ENCODE assay signal across 8 cellular contexts in genomic region chr9:71909887-71910601, GRCh38. TPM values are rescaled to one million over a fixed set of nuclear protein-coding genes. Genes with fewer than 3 reads are reported as not detected.
DNase-seq lines count a peak whose midpoint lies in the region; ATAC-seq and TF ChIP-seq lines count a peak whose summit lies in the region.

No MANE protein-coding gene starts in this region.

- H2AFZ ChIP-seq in GM23338 = no peak overlapping the region

- no peak overlapping the region for H2AK5ac ChIP-seq in mesendoderm (ENCODE audit: low read length)

- H2BK120ac ChIP-seq in mesendoderm (ENCODE audit: low read depth, low read length) = no peak overlapping the region

- peaks cover 39% of the 10 kb centered on the region for H3K36me3 ChIP-seq in DOHH2 (ENCODE audit: control insufficient read depth, low read length)
- H3K36me3 ChIP-seq in GM23338 (ENCODE audit: insufficient read depth) = peaks cover 5% of the 10 kb centered on the region; the same call in 1 of the 2 replicates
- H3K36me3 ChIP-seq in mesendoderm (ENCODE audit: control insufficient read depth, insufficient read depth, low read length) = no peaks in the 10 kb centered on the region

- H3K27ac Mint-ChIP-seq in GM23338 = peak overlapping the region; percentile 98
- peak overlapping the region; percentile 89 for H3K27ac Mint-ChIP-seq in stimulated activated memory B cell treated with anti-CD40 and anti-IgM and Interleukin-4, amounts not matched to agents 10 μg/mL and 1 μg/mL and 100 μg/mL, for 72 hours

- H3F3A ChIP-seq in DOHH2 (ENCODE audit: control insufficient read depth, insufficient read depth) (peaks cover 8% of the 10 kb centered on the region), GM23338 (replicated peaks; ENCODE audit: low read depth) (peaks cover 7% of the 10 kb centered on the region)

- peak overlapping the region; percentile 100 for H3K4me3 Mint-ChIP-seq in GM23338
- peak overlapping the region; percentile 100 for H3K4me3 Mint-ChIP-seq in stimulated activated memory B cell treated with anti-CD40 and anti-IgM and Interleukin-4, amounts not matched to agents 10 μg/mL and 1 μg/mL and 100 μg/mL, for 72 hours

- H3K27me3 ChIP-seq in DOHH2 (ENCODE audit: control insufficient read depth, low read length) (no peaks in the 10 kb centered on the region), GM23338 (ENCODE audit: insufficient read depth) (no peaks in the 10 kb centered on the region), mesendoderm (ENCODE audit: insufficient read depth, low read length, poor library complexity) (no peaks in the 10 kb centered on the region)

- no CpG with 5 or more reads among the region's 41 CpGs for WGBS in mesendoderm (ENCODE audit: extremely low coverage, insufficient coverage, low lambda C conversion rate)

- H3K23ac ChIP-seq in mesendoderm (ENCODE audit: low read length) = no peak overlapping the region

- TF ChIP-seq CTCF in DOHH2 (IDR thresholded peaks at IDR 0.05; ENCODE audit: low read depth, low read length, poor library complexity, severe bottlenecking) (peak; percentile 45), GM23338 (conservative IDR thresholded peaks at IDR 0.05; ENCODE audit: low read depth in 2 of 2) (no peak; a peak in 1 of 4 replicates), epithelial cell of esophagus (IDR thresholded peaks at IDR 0.05; ENCODE audit: insufficient read depth, low read depth, low read length, missing control alignments) (no peak)

- peaks cover 21% of the 10 kb centered on the region for H3K36me3 Mint-ChIP-seq in GM23338 (ENCODE audit: low read depth)
- peaks cover 6% of the 10 kb centered on the region for H3K36me3 Mint-ChIP-seq in stimulated activated memory B cell treated with anti-CD40 and anti-IgM and Interleukin-4, amounts not matched to agents 10 μg/mL and 1 μg/mL and 100 μg/mL, for 72 hours

- DNase-seq in GM23338 (ENCODE audit: low spot score) = peak; percentile 76
- DNase-seq in NCI-H187 (lab: John Stamatoyannopoulos, UW) = peak; percentile 6 to 24
- peak; percentile 8 to 28 (median 10) for DNase-seq in activated CD8-positive, alpha-beta memory T cell treated with anti-CD3 and anti-CD28 coated beads for 48 hours (ENCODE audit: low read depth in 2 of 3, low spot score in 2 of 3)
- peak; percentile 28 for DNase-seq in epithelial cell of esophagus (ENCODE audit: low read depth)
- DNase-seq in mesendoderm = peak; percentile 77
- no peak for DNase-seq in mesenteric fat pad (ENCODE audit: low spot score)

- H2BK5ac ChIP-seq in mesendoderm (ENCODE audit: low read length) = peak overlapping the region; percentile 87

- no peak overlapping the region for H4K8ac ChIP-seq in mesendoderm (ENCODE audit: low read depth, low read length)

- peak overlapping the region; percentile 93 for H3K56ac ChIP-seq in mesendoderm (ENCODE audit: low read length)

- peak overlapping the region; percentile 84 for H3K4me3 ChIP-seq in DOHH2 (ENCODE audit: low read length)
- H3K4me3 ChIP-seq in GM23338 = peak overlapping the region; percentile 89
- peak overlapping the region; percentile 95 for H3K4me3 ChIP-seq in epithelial cell of esophagus (ENCODE audit: low read length)
- H3K4me3 ChIP-seq in mesendoderm (ENCODE audit: low read length) = peak overlapping the region; percentile 74

- no peak overlapping the region for H4K5ac ChIP-seq in mesendoderm (ENCODE audit: low read length)

- H3K4me1 Mint-ChIP-seq in GM23338 = peaks cover 49% of the 10 kb centered on the region
- peaks cover 37% of the 10 kb centered on the region for H3K4me1 Mint-ChIP-seq in stimulated activated memory B cell treated with anti-CD40 and anti-IgM and Interleukin-4, amounts not matched to agents 10 μg/mL and 1 μg/mL and 100 μg/mL, for 72 hours

- H3K4me2 ChIP-seq in DOHH2 (ENCODE audit: low read length) (peak overlapping the region; percentile 84), GM23338 (peak overlapping the region; percentile 79), mesendoderm (ENCODE audit: low read length) (peak overlapping the region; percentile 23)

- peak overlapping the region; percentile 81 for H3K18ac ChIP-seq in mesendoderm (ENCODE audit: low read length)

- peak overlapping the region; percentile 84 for H3K9ac ChIP-seq in mesendoderm (ENCODE audit: low read length)

- H3K4ac ChIP-seq in mesendoderm (ENCODE audit: low read depth, low read length) = peak overlapping the region; percentile 39

- no peaks in the 10 kb centered on the region for H3K9me3 ChIP-seq in DOHH2 (ENCODE audit: control insufficient read depth, insufficient read depth, low read length)

- peak; percentile 47 for ATAC-seq in GM23338
- no peak for ATAC-seq in stimulated activated memory B cell treated with anti-CD40 and anti-IgM and Interleukin-4, amounts not matched to agents 10 μg/mL and 1 μg/mL and 100 μg/mL, for 72 hours

- H3K79me1 ChIP-seq in mesendoderm (ENCODE audit: low read length) = peaks cover 3% of the 10 kb centered on the region

- peaks cover 14% of the 10 kb centered on the region for H3K27me3 Mint-ChIP-seq in GM23338 (ENCODE audit: insufficient read depth, low read depth, poor library complexity)
- H3K27me3 Mint-ChIP-seq in stimulated activated memory B cell treated with anti-CD40 and anti-IgM and Interleukin-4, amounts not matched to agents 10 μg/mL and 1 μg/mL and 100 μg/mL, for 72 hours = no peaks in the 10 kb centered on the region

- H3K79me2 ChIP-seq in DOHH2 (ENCODE audit: control insufficient read depth, low read length) (peaks cover 96% of the 10 kb centered on the region), GM23338 (replicated peaks; ENCODE audit: insufficient read depth) (peaks cover 94% of the 10 kb centered on the region), mesendoderm (ENCODE audit: control insufficient read depth, insufficient read depth, low read length) (peaks cover 80% of the 10 kb centered on the region)

- H3K9me2 ChIP-seq in DOHH2 (replicated peaks; ENCODE audit: control insufficient read depth, low read length) (no peaks in the 10 kb centered on the region), GM23338 (ENCODE audit: insufficient read depth) (no peaks in the 10 kb centered on the region)

- no peak overlapping the region for H2BK15ac ChIP-seq in mesendoderm (replicated peaks; ENCODE audit: low read depth)

- no peaks in the 10 kb centered on the region; the same call in 1 of the 3 replicates for H3K9me3 Mint-ChIP-seq in GM23338
- H3K9me3 Mint-ChIP-seq in stimulated activated memory B cell treated with anti-CD40 and anti-IgM and Interleukin-4, amounts not matched to agents 10 μg/mL and 1 μg/mL and 100 μg/mL, for 72 hours = no peaks in the 10 kb centered on the region

- H3K27ac ChIP-seq in DOHH2 (ENCODE audit: low read depth, low read length) (peak overlapping the region; percentile 63), GM23338 (ENCODE audit: low read depth) (peak overlapping the region; percentile 95), mesendoderm (ENCODE audit: low read depth, low read length) (peak overlapping the region; percentile 93)

- H4K20me1 ChIP-seq in DOHH2 (ENCODE audit: control insufficient read depth, insufficient read depth, low read depth, low read length) (peaks cover 35% of the 10 kb centered on the region; the same call in 1 of the 2 replicates), GM23338 (replicated peaks; ENCODE audit: insufficient read depth) (peaks cover 49% of the 10 kb centered on the region)

- H3K4me1 ChIP-seq in DOHH2 (ENCODE audit: control insufficient read depth, low read length) (peaks cover 56% of the 10 kb centered on the region), GM23338 (ENCODE audit: insufficient read depth) (peaks cover 38% of the 10 kb centered on the region), mesendoderm (ENCODE audit: control insufficient read depth, low read depth, low read length) (no peaks in the 10 kb centered on the region)

TF ChIP-seq in GM23338, 12 proteins besides CTCF, POLR2A, EP300 and RAD21:
- TF ChIP-seq CREB1 (CRISPR knock-in tag; IDR thresholded peaks at IDR 0.05; ENCODE audit: low read depth) (no peak), ZNF114 (CRISPR knock-in tag; IDR thresholded peaks at IDR 0.05) (no peak)

RNA-seq across cellular contexts. Expression of gene ABHD17B, which starts 0.9 kb away (rescaled TPM):
- total RNA-seq in GM23338 (2014; rRNA removed; shearing (Covaris generic)) = 99.3 and 112 TPM in 2 replicates
- polyA plus RNA-seq in GM23338 (2016; fragmentation: Nextera tagmentation; extraction: Ambion mirVana) = 27.9 and 32.2 TPM in 2 replicates
- polyA plus RNA-seq in mesendoderm (2013, experiment 1 of 2) = 52.9 TPM
- polyA plus RNA-seq in mesendoderm (2013, experiment 2 of 2) = 53.1 TPM
- total RNA-seq in mesenteric fat pad = 14.3 TPM

RNA-seq across cellular contexts. Expression of gene C9orf85, which starts 1.4 kb away (rescaled TPM):
- total RNA-seq in GM23338 (2014; rRNA removed; shearing (Covaris generic)) = 10.3 and 18.5 TPM in 2 replicates
- 20.8 and 21.5 TPM in 2 replicates for polyA plus RNA-seq in GM23338 (2016; fragmentation: Nextera tagmentation; extraction: Ambion mirVana)
- polyA plus RNA-seq in mesendoderm (2013, experiment 1 of 2) = 20.8 TPM
- 20.0 TPM for polyA plus RNA-seq in mesendoderm (2013, experiment 2 of 2)
- total RNA-seq in mesenteric fat pad = 6.7 TPM

Comparison
In these comparisons a context has a peak if more than half of its experiments do, and no peak if none do; other contexts are left out.
1. H3K4me2 ChIP-seq: peak in every context shown above with its lines; median percentile 84 in DOHH2; 79 in GM23338; 23 in mesendoderm.